ENCODE assay signal across 9 cellular contexts in genomic region chr6:158717341-158718328, GRCh38.
DNase-seq lines count a peak whose midpoint lies in the region; ATAC-seq and TF ChIP-seq lines count a peak whose summit lies in the region.
"Had no signal": no experiment of that assay in that cellular context is flagged by ENCODE, and none has a peak within 500 bp of the region (broad histone marks: within the 10 kb centered on the region; RNA-seq: fewer than 3 reads in every experiment).

No MANE protein-coding gene starts in this region.

- no peaks in the 10 kb centered on the region for H3K9me3 ChIP-seq in hepatocyte (ENCODE audit: low read depth)
- H3K9me3 ChIP-seq: body of pancreas had no signal

- WGBS in hepatocyte (ENCODE audit: low lambda C conversion rate, missing lambda C conversion rate), result 92% methylated on average over 16 of the region's 16 CpGs

- POLR2A ChIA-PET in MCF 10A (lab: Yijun Ruan, JAX), result no interaction called here

- no peaks in the 10 kb centered on the region for H3K79me2 ChIP-seq in hepatocyte

- peak overlapping the region; percentile 24 for H3K4me2 ChIP-seq in hepatocyte

- peaks cover 18% of the 10 kb centered on the region for H3K4me1 Mint-ChIP-seq in MCF 10A (ENCODE audit: insufficient read depth, unreplicated experiment)

- H3K4me3 Mint-ChIP-seq in MCF 10A (ENCODE audit: unreplicated experiment), result no peak overlapping the region

- no peaks in the 10 kb centered on the region for H3K9me2 ChIP-seq in hepatocyte (replicated peaks; ENCODE audit: insufficient read depth)

- H3K27me3 ChIP-seq in hepatocyte, result no peaks in the 10 kb centered on the region
- H3K27me3 ChIP-seq: body of pancreas had no signal

- H3K36me3 Mint-ChIP-seq in MCF 10A (ENCODE audit: insufficient read depth, unreplicated experiment), result no peaks in the 10 kb centered on the region

- H3K9me3 Mint-ChIP-seq in MCF 10A (ENCODE audit: unreplicated experiment), result no peaks in the 10 kb centered on the region

- DNase-seq in hepatocyte (ENCODE audit: low spot score) (no peak), Ammon's horn (ENCODE audit: low spot score) (no peak), T1000 (lab: John Stamatoyannopoulos, UW) (no peak), MCF 10A (ENCODE audit: unreplicated experiment) (no peak), DMS 273 (lab: John Stamatoyannopoulos, UW; ENCODE audit: unreplicated experiment) (no peak)

- peak overlapping the region; percentile 80 for H3K27ac ChIP-seq in hepatocyte
- H3K27ac ChIP-seq: body of pancreas had no signal

- CTCF ChIA-PET in MCF 10A (lab: Yijun Ruan, JAX), result interaction anchor here (0.6 to 1.0 kb wide), 2 partner anchors 21 to 270 kb away, joined by 3 to 4 read pairs; no protein-coding TSS in a partner anchor

- H2AFZ ChIP-seq in hepatocyte, result no peak overlapping the region

- H3K4me1 ChIP-seq in hepatocyte (ENCODE audit: insufficient read depth), result peaks cover 21% of the 10 kb centered on the region

- ATAC-seq in GM18498 (IDR thresholded peaks at IDR 0.05; ENCODE audit: unreplicated experiment), result peak; percentile 65
- ATAC-seq in GM21360 (IDR thresholded peaks at IDR 0.05; ENCODE audit: unreplicated experiment), result peak; percentile 60
- ATAC-seq in HG03354 (IDR thresholded peaks at IDR 0.05; ENCODE audit: poor library complexity, severe bottlenecking, unreplicated experiment), result peak; percentile 78

- intact Hi-C loops in MCF 10A (cut with micrococcal nuclease), result no loop called here

- no peak overlapping the region for H3K4me3 ChIP-seq in hepatocyte
- H3K4me3 ChIP-seq: body of pancreas had no signal

- no peaks in the 10 kb centered on the region for H4K20me1 ChIP-seq in hepatocyte (ENCODE audit: insufficient read depth, poor library complexity, severe bottlenecking)

- TF ChIP-seq CTCF in hepatocyte (IDR thresholded peaks at IDR 0.05; ENCODE audit: poor library complexity) (no peak), MCF 10A (IDR thresholded peaks at IDR 0.05; ENCODE audit: unreplicated experiment) (no peak)

- no peaks in the 10 kb centered on the region for H3K27me3 Mint-ChIP-seq in MCF 10A (ENCODE audit: insufficient read depth, unreplicated experiment)

- no TSS peak for BruUV-seq in MCF 10A (replicated peaks; lab: Mats Ljungman, UMichigan)

- H3K36me3 ChIP-seq in hepatocyte (replicated peaks; ENCODE audit: insufficient read depth, low read depth), result no peaks in the 10 kb centered on the region

- H3K27ac Mint-ChIP-seq in MCF 10A (ENCODE audit: low read depth, unreplicated experiment), result no peak overlapping the region
